In genomic region chr20:8997720-8998119, GRCh38 we compare ENCODE assay signal across 19 cellular contexts.
A peak's percentile ranks its signal among the peaks of the same experiment; 100 is the strongest.
DNase-seq lines count a peak whose midpoint lies in the region; FAIRE-seq and TF ChIP-seq lines count a peak whose summit lies in the region.
"Had no signal": no experiment of that assay in that cellular context is flagged by ENCODE, and none has a peak within 500 bp of the region (broad histone marks: within the 10 kb centered on the region; RNA-seq: fewer than 3 reads in every experiment).

No MANE protein-coding gene starts in this region.

- H4K5ac ChIP-seq in H1 (ENCODE audit: insufficient read length, low read depth, low read length), result no peak overlapping the region

- peak; percentile 87 for FAIRE-seq in H1 (lab: Jason Lieb, UNC)
- FAIRE-seq: TTC549 had no signal

- H3K4me3 ChIP-seq in HEK293 (ENCODE audit: low read depth, low read length), result no peak overlapping the region
- peak overlapping the region in 1 of 4 experiments; percentile 13; a peak in 1 of 8 replicates for H3K4me3 ChIP-seq in H1 (ENCODE audit: extremely low read depth in 1 of 4, insufficient read depth in 2 of 4, low read depth in 3 of 4, low read length in 4 of 4)
- H3K4me3 ChIP-seq in neuron (ENCODE audit: low read length), result peak overlapping the region; percentile 52
- no peak overlapping the region for H3K4me3 ChIP-seq in tibial artery
- no peak overlapping the region for H3K4me3 ChIP-seq in GM23248
- H3K4me3 ChIP-seq: sigmoid colon had no signal

- H2AK5ac ChIP-seq in H1 (ENCODE audit: low read depth, low read length), result no peak overlapping the region

- CTCF ChIA-PET in HEK293 (lab: Yijun Ruan, JAX), result interaction anchor here (1.1 kb wide), 1 partner anchor 9 kb away, joined by 4 read pairs; no protein-coding TSS in a partner anchor
- CTCF ChIA-PET in H1 (lab: Charles Lee; ENCODE audit: partially characterized antibody), result interaction anchor here (0.6 to 3.2 kb wide), 3 partner anchors 8 to 105 kb away, joined by 3 to 9 read pairs (median 3); no protein-coding TSS in a partner anchor

- H2BK20ac ChIP-seq in H1 (ENCODE audit: low read length), result no peak overlapping the region

- TF ChIP-seq CTCF in HEK293 (tag by site-specific recombination; IDR thresholded peaks at IDR 0.05) (no peak), H1 (IDR thresholded peaks at IDR 0.05; ENCODE audit: control extremely low read depth in 1 of 3, insufficient read depth in 1 of 3, low read depth in 1 of 3, low read length in 3 of 3) (no peak), tibial artery (IDR thresholded peaks at IDR 0.05) (no peak)

- DNase-seq in NCI-H446 (lab: John Stamatoyannopoulos, UW) (peak; percentile 15 to 43), H1 (ENCODE audit: low read depth in 1 of 2, low spot score in 2 of 2) (no peak), activated T-cell treated with anti-CD3 and anti-CD28 coated beads for 4 hours (no peak), tibial artery (no peak), GM23248 (no peak)
- DNase-seq: activated CD8-positive, alpha-beta memory T cell treated with anti-CD3 and anti-CD28 coated beads for 24 hours; activated naive CD4-positive, alpha-beta T cell treated with Interleukin-2 at 50 U/mL for 16 hours; activated T-cell treated with anti-CD3 and anti-CD28 coated beads, Interleukin-2, amount 50 U/mL, for 4 hours; mesenchymal stem cell; naive thymus-derived CD8-positive, alpha-beta T cell; NCI-H2081; NCI-H526; SHP77 treated with DMSO at 0.1 percent for 48 hours; sigmoid colon; substantia nigra had no signal

- in situ Hi-C loops in GM23248 (cut with MboI), result no loop called here

- no peak for TF ChIP-seq POLR2A in H1 (IDR thresholded peaks at IDR 0.05; ENCODE audit: control extremely low read depth in 1 of 2, low read depth in 2 of 2, low read length in 2 of 2)

- H3K79me2 ChIP-seq in H1 (ENCODE audit: control insufficient read depth in 1 of 2, insufficient read depth in 2 of 2, low read length in 2 of 2), result no peaks in the 10 kb centered on the region
- H3K79me2 ChIP-seq in GM23248 (ENCODE audit: insufficient read depth), result no peaks in the 10 kb centered on the region

- no peaks in the 10 kb centered on the region for H3K23me2 ChIP-seq in H1 (ENCODE audit: low read depth, low read length)

- no peak overlapping the region for H3K23ac ChIP-seq in H1 (ENCODE audit: insufficient read length)

- no peak for TF ChIP-seq RAD21 in H1 (IDR thresholded peaks at IDR 0.05 in 1 of 2, conservative IDR thresholded peaks at IDR 0.05 in 1 of 2; ENCODE audit: low read depth in 2 of 2, low read length in 2 of 2)

- H2AFZ ChIP-seq in H1 (ENCODE audit: low read length) (peak overlapping the region; percentile 96), neuron (ENCODE audit: low read depth, low read length) (peak overlapping the region; percentile 57), GM23248 (no peak overlapping the region)

- H3K14ac ChIP-seq in H1 (ENCODE audit: insufficient read length), result no peak overlapping the region

- H4K91ac ChIP-seq in H1 (replicated peaks; ENCODE audit: insufficient read length, low read length), result no peak overlapping the region

- H2BK5ac ChIP-seq in H1 (ENCODE audit: low read depth, low read length), result peak overlapping the region; percentile 4; the same call in 1 of the 2 replicates

- H3K4me1 ChIP-seq in HEK293 (ENCODE audit: control insufficient read depth, insufficient read depth, low read length) (no peaks in the 10 kb centered on the region), H1 (replicated peaks in 1 of 4; ENCODE audit: control insufficient read depth in 3 of 4, insufficient read depth in 4 of 4, low read length in 3 of 4) (peaks cover 3 to 12% (median 7%) of the 10 kb centered on the region in 4 experiments; a peak in 4 of 7 replicates), neuron (ENCODE audit: insufficient read depth, low read length) (peaks cover 14% of the 10 kb centered on the region), tibial artery (no peaks in the 10 kb centered on the region), GM23248 (ENCODE audit: insufficient read depth) (no peaks in the 10 kb centered on the region)
- H3K4me1 ChIP-seq: sigmoid colon had no signal

- intact Hi-C loops in tibial artery (cut with DNase I; ENCODE audit: low total_unique reads), result no loop called here

- no peak overlapping the region for H2BK120ac ChIP-seq in H1 (replicated peaks; ENCODE audit: low read depth, low read length)

- no peak overlapping the region for H2BK15ac ChIP-seq in H1 (ENCODE audit: low read length)

- no peak overlapping the region for H4K8ac ChIP-seq in H1 (ENCODE audit: extremely low read depth, insufficient read depth, low read length)

- no peak overlapping the region; the same call in 1 of the 2 replicates for H2BK12ac ChIP-seq in H1 (ENCODE audit: low read depth, low read length)

- H3F3A ChIP-seq in GM23248 (ENCODE audit: insufficient read depth), result no peaks in the 10 kb centered on the region

- H3K18ac ChIP-seq in H1 (ENCODE audit: extremely low read depth, low read length), result no peak overlapping the region

- H3K4ac ChIP-seq in H1 (replicated peaks; ENCODE audit: insufficient read length, low read depth, low read length), result no peak overlapping the region

- no peaks in the 10 kb centered on the region for H3K79me1 ChIP-seq in H1 (ENCODE audit: low read depth, low read length)

- H3K9me3 ChIP-seq in HEK293 (ENCODE audit: control insufficient read depth, insufficient read depth, low read depth, low read length) (no peaks in the 10 kb centered on the region), H1 (ENCODE audit: insufficient read depth in 2 of 2, low read depth in 1 of 2, low read length in 1 of 2) (peaks cover 0 to 3% of the 10 kb centered on the region in 2 experiments; a peak in 1 of 4 replicates), neuron (ENCODE audit: low read length) (no peaks in the 10 kb centered on the region), tibial artery (no peaks in the 10 kb centered on the region), GM23248 (ENCODE audit: low read depth) (no peaks in the 10 kb centered on the region)
- H3K9me3 ChIP-seq: sigmoid colon had no signal

- H3K4me2 ChIP-seq in H1 (ENCODE audit: insufficient read depth in 1 of 2, low read depth in 2 of 2, low read length in 2 of 2), result peak overlapping the region; percentile 6 to 34; a peak in 2 of 4 replicates
- no peak overlapping the region for H3K4me2 ChIP-seq in GM23248 (ENCODE audit: unreplicated experiment)

- no peaks in the 10 kb centered on the region for H3K36me3 ChIP-seq in HEK293 (ENCODE audit: control insufficient read depth in 2 of 2, insufficient read depth in 1 of 2, low read length in 2 of 2)
- H3K36me3 ChIP-seq in H1 (ENCODE audit: control insufficient read depth in 2 of 4, insufficient read depth in 4 of 4, low read length in 3 of 4), result no peaks in the 10 kb centered on the region
- H3K36me3 ChIP-seq in neuron (ENCODE audit: insufficient read depth, low read length), result no peaks in the 10 kb centered on the region
- no peaks in the 10 kb centered on the region for H3K36me3 ChIP-seq in tibial artery
- H3K36me3 ChIP-seq in GM23248 (ENCODE audit: low read depth), result no peaks in the 10 kb centered on the region
- H3K36me3 ChIP-seq: sigmoid colon had no signal

- POLR2A ChIA-PET in HEK293 (lab: Yijun Ruan, JAX) (no interaction called here), H1 (lab: Charles Lee; ENCODE audit: partially characterized antibody) (interaction anchor here (1.4 kb wide), 1 partner anchor 15 kb away, joined by 6 read pairs; no protein-coding TSS in a partner anchor)

- H3K9ac ChIP-seq in H1 (replicated peaks in 1 of 4; ENCODE audit: extremely low read depth in 1 of 4, low read depth in 3 of 4, low read length in 3 of 4) (no peak overlapping the region), GM23248 (no peak overlapping the region)

- WGBS in H1 (ENCODE audit: extremely low coverage in 1 of 2, insufficient coverage in 1 of 2, insufficient read length in 1 of 2, insufficient replicate concordance in 2 of 2, low coverage in 1 of 2, low lambda C conversion rate in 2 of 2, missing lambda C conversion rate in 1 of 2), 2 experiments, result 74% methylated on average over 4 of the region's 4 CpGs; no CpG with 5 or more reads in 1 of the 2 experiments
- WGBS in GM23248 (ENCODE audit: low coverage in 1 of 2, low lambda C conversion rate in 2 of 2, missing lambda C conversion rate in 2 of 2), 2 experiments, result 74 to 82% methylated on average over 4 of the region's 4 CpGs

- peak in 1 of 2 experiments; percentile 89; a peak in 2 of 3 replicates for TF ChIP-seq EP300 in H1 (IDR thresholded peaks at IDR 0.05; ENCODE audit: borderline replicate concordance in 1 of 2, low read depth in 2 of 2, low read length in 2 of 2)

- H4K20me1 ChIP-seq in H1 (replicated peaks in 1 of 2; ENCODE audit: control insufficient read depth in 1 of 2, insufficient read depth in 2 of 2, low read length in 2 of 2) (no peaks in the 10 kb centered on the region), GM23248 (ENCODE audit: insufficient read depth) (no peaks in the 10 kb centered on the region)

- no peaks in the 10 kb centered on the region for H3K27me3 ChIP-seq in H1 (replicated peaks in 1 of 4; ENCODE audit: control insufficient read depth in 3 of 4, extremely low read depth in 1 of 4, insufficient read depth in 3 of 4, low read length in 3 of 4)
- H3K27me3 ChIP-seq in neuron (ENCODE audit: insufficient read depth, low read length), result no peaks in the 10 kb centered on the region
- no peaks in the 10 kb centered on the region for H3K27me3 ChIP-seq in tibial artery
- H3K27me3 ChIP-seq in GM23248 (replicated peaks; ENCODE audit: insufficient read depth), result no peaks in the 10 kb centered on the region
- H3K27me3 ChIP-seq: sigmoid colon had no signal

- H3K27ac ChIP-seq in HEK293 (ENCODE audit: extremely low read depth, low read depth, low read length), result no peak overlapping the region
- 0 out of 2 replicates have a peak overlapping the region, but pooled peaks have one; percentile 45 for H3K27ac ChIP-seq in H1 (ENCODE audit: low read depth, low read length)
- no peak overlapping the region for H3K27ac ChIP-seq in tibial artery
- no peak overlapping the region for H3K27ac ChIP-seq in GM23248
- H3K27ac ChIP-seq: C4-2B, sigmoid colon had no signal

- H3K56ac ChIP-seq in H1 (replicated peaks; ENCODE audit: insufficient read length, low read depth, low read length), result no peak overlapping the region

- no peaks in the 10 kb centered on the region for H3K9me2 ChIP-seq in GM23248 (ENCODE audit: insufficient read depth)

TF ChIP-seq in HEK293, 187 proteins besides CTCF, POLR2A, EP300 and RAD21 (continues in another document):
- no peak for TF ChIP-seq WT1 (tag by site-specific recombination; IDR thresholded peaks at IDR 0.05)

TF ChIP-seq in H1, 55 proteins besides CTCF, POLR2A, EP300 and RAD21 (continues in another document):
- no peak for TF ChIP-seq TAF7 (optimal IDR thresholded peaks at IDR 0.05; ENCODE audit: borderline replicate concordance, low read depth, low read length)
- no peak for TF ChIP-seq ZNF274 (IDR thresholded peaks at IDR 0.05; ENCODE audit: borderline replicate concordance, extremely low read depth, low read length)
- TF ChIP-seq PHF8 (conservative IDR thresholded peaks at IDR 0.05; ENCODE audit: low read depth, low read length), result no peak
- TF ChIP-seq KDM4A (IDR thresholded peaks at IDR 0.05; ENCODE audit: low read depth, low read length, severe bottlenecking), result no peak
- TF ChIP-seq HDAC2 (IDR thresholded peaks at IDR 0.05; ENCODE audit: borderline replicate concordance in 1 of 2, low read depth in 2 of 2, low read length in 2 of 2), result no peak
- no peak for TF ChIP-seq TCF12 (IDR thresholded peaks at IDR 0.05; ENCODE audit: low read depth, low read length)
- peak; percentile 79 for TF ChIP-seq CHD1 (IDR thresholded peaks at IDR 0.05; ENCODE audit: low read depth, low read length)

Comparison
In these comparisons a context has a peak if more than half of its experiments do, and no peak if none do; other contexts are left out.
1. DNase-seq: peak in NCI-H446 (2 of 2); none in H1 (0 of 2), activated T-cell treated with anti-CD3 and anti-CD28 coated beads for 4 hours (single experiment), tibial artery (0 of 2) and GM23248 (single experiment).